1 cellular context compared by ENCODE assay signal in the genomic region with DNA sequence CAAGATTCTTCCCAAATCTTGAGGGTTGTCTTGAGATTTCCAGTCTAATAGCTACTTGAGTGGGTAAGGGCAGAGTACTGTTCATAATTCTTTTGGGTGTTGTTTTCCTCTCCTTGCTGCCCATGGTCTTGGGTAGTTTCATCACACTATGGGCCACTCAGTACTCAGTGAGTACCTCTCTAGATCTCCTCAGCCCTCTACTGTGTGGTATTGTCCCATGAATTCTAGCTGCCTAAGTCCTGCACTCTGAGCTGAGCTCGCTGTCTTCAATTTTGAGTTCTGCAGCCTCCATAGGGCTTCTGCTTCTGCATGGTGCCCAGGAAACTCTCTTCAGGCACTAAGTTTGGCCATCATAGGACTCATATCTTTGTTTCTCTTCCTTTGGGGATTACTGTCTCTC.
TF ChIP-seq lines count a peak whose summit lies in the region.

No MANE protein-coding gene starts in this region.

TF ChIP-seq in IMR-90, 13 proteins besides CTCF, POLR2A, EP300 and RAD21:
- TF ChIP-seq RFX5 (IDR thresholded peaks at IDR 0.05; ENCODE audit: low read depth, low read length) (no peak), CHD1 (IDR thresholded peaks at IDR 0.05; ENCODE audit: low read depth, low read length) (no peak), SMC3 (IDR thresholded peaks at IDR 0.05; ENCODE audit: low read depth, low read length) (no peak), FOS (IDR thresholded peaks at IDR 0.05; ENCODE audit: low read depth, low read length) (no peak), MAFK (IDR thresholded peaks at IDR 0.05; ENCODE audit: low read depth, low read length) (no peak)
- TF ChIP-seq, protein P1, sequence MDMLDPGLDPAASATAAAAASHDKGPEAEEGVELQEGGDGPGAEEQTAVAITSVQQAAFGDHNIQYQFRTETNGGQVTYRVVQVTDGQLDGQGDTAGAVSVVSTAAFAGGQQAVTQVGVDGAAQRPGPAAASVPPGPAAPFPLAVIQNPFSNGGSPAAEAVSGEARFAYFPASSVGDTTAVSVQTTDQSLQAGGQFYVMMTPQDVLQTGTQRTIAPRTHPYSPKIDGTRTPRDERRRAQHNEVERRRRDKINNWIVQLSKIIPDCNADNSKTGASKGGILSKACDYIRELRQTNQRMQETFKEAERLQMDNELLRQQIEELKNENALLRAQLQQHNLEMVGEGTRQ (IDR thresholded peaks at IDR 0.05; ENCODE audit: low read depth, low read length): no peak
